Comparison of ENCODE assay signal across 8 cellular contexts in genomic region chr7:44200699-44201461, GRCh38. TPM values are rescaled to one million over a fixed set of nuclear protein-coding genes. Genes with fewer than 3 reads are reported as not detected.
DNase-seq lines count a peak whose midpoint lies in the region; ATAC-seq, FAIRE-seq and TF ChIP-seq lines count a peak whose summit lies in the region.

TSS of gene YKT6 (plus strand) at chr7:44200978. CDS start at chr7:44201136, 158 bp downstream.

- H3K9me3 ChIP-seq in heart right ventricle, result no peaks in the 10 kb centered on the region
- H3K9me3 ChIP-seq in upper lobe of left lung, result no peaks in the 10 kb centered on the region

- H3K4me3 ChIP-seq in heart right ventricle, result peak within 1 kb of the TSS; percentile 63 to 96 (median 84)
- peak within 1 kb of the TSS; percentile 81 to 99 (median 97) for H3K4me3 ChIP-seq in upper lobe of left lung

- FAIRE-seq in GM12891 (lab: Jason Lieb, UNC), result peak; percentile 100

- peak; percentile 99 for ATAC-seq in HG02840 (IDR thresholded peaks at IDR 0.05; ENCODE audit: low FRiP score, unreplicated experiment)
- peak; percentile 97 to 99 (median 98) for ATAC-seq in heart right ventricle
- peak; percentile 97 to 99 for ATAC-seq in upper lobe of left lung (ENCODE audit: low FRiP score in 2 of 2)

- peak; percentile 85; the same call in 1 of the 2 replicates for TF ChIP-seq POLR2A in GM12891 (IDR thresholded peaks at IDR 0.05; ENCODE audit: low read depth, low read length)
- TF ChIP-seq POLR2A in upper lobe of left lung (IDR thresholded peaks at IDR 0.05), result peak in 2 of 4 donors; percentile 49 to 89

- H3K27ac ChIP-seq in adipose tissue (ENCODE audit: low read depth, low read length) (no peak within 1 kb of the TSS), heart right ventricle (peak within 1 kb of the TSS in 9 of 10 donors; percentile 46 to 91 (median 83)), upper lobe of left lung (peak within 1 kb of the TSS; percentile 74 to 91 (median 87))

- H3K27me3 ChIP-seq in heart right ventricle (peaks cover 0 to 8% (median 0%) of the 10 kb centered on the region in 7 donors), upper lobe of left lung (no peaks in the 10 kb centered on the region)

- peak; percentile 99 for DNase-seq in GM12891 (ENCODE audit: insufficient read length, low spot score)
- DNase-seq in NCI-H1436 (lab: John Stamatoyannopoulos, UW), result peak; percentile 94
- DNase-seq in T follicular helper cell (ENCODE audit: low read depth), result peak; percentile 90
- peak; percentile 91 to 93 for DNase-seq in heart right ventricle
- DNase-seq in posterior cingulate gyrus, result peak; percentile 91 to 99 (median 94)
- DNase-seq in upper lobe of left lung, result peak; percentile 95 to 97

- WGBS in adipose tissue, 3 donors, result 0 to 1% (median 0%) methylated on average over 55 to 58 of the region's 58 CpGs
- 1% methylated on average over 55 to 58 of the region's 58 CpGs for WGBS in heart right ventricle, 2 donors
- 1% methylated on average over 17 to 49 of the region's 58 CpGs for whole genome bisulfite sequencing in upper lobe of left lung, 2 donors

- TF ChIP-seq CTCF in heart right ventricle (IDR thresholded peaks at IDR 0.05) (peak; percentile 32 to 70 (median 63)), upper lobe of left lung (IDR thresholded peaks at IDR 0.05) (peak; percentile 61 to 91 (median 82))

- TF ChIP-seq EP300 in upper lobe of left lung (IDR thresholded peaks at IDR 0.05), result no peak

- intact Hi-C loops in heart right ventricle (cut with DNase I), result loop anchor here in 4 of 10 donors (5.0 kb wide), 5 partner anchors 69 to 184 kb away; partner anchors contain the start of genes POLD2 (in 1 of the 4) and POLM (in 1 of the 4)
- intact Hi-C loops in posterior cingulate gyrus (cut with DNase I), result loop anchor here (5.0 kb wide), 1 partner anchor 119 kb away; the partner anchor contains the start of gene POLM

- peaks cover 4 to 31% (median 16%) of the 10 kb centered on the region in 9 donors for H3K4me1 ChIP-seq in heart right ventricle
- peaks cover 11 to 26% (median 16%) of the 10 kb centered on the region in 4 donors for H3K4me1 ChIP-seq in upper lobe of left lung

- peaks cover 0 to 25% (median 14%) of the 10 kb centered on the region in 9 donors for H3K36me3 ChIP-seq in heart right ventricle
- H3K36me3 ChIP-seq in upper lobe of left lung, result peaks cover 8 to 24% (median 15%) of the 10 kb centered on the region in 4 donors

TF ChIP-seq in GM12891, 5 proteins besides CTCF, POLR2A, EP300 and RAD21:
- peak; percentile 32 for TF ChIP-seq POU2F2 (IDR thresholded peaks at IDR 0.05; ENCODE audit: low read depth, low read length)
- TF ChIP-seq SPI1 (IDR thresholded peaks at IDR 0.05; ENCODE audit: low read depth, low read length), result peak; percentile 55
- TF ChIP-seq TAF1 (IDR thresholded peaks at IDR 0.05; ENCODE audit: low read depth, low read length), result peak; percentile 95
- TF ChIP-seq POLR2AphosphoS5 (IDR thresholded peaks at IDR 0.05; ENCODE audit: low read depth, low read length), result peak; percentile 79; the same call in 1 of the 2 replicates
- TF ChIP-seq PAX5 (IDR thresholded peaks at IDR 0.05; ENCODE audit: insufficient read depth, low read length, severe bottlenecking), result peak; percentile 54

RNA-seq across cellular contexts. Expression of gene YKT6, which starts in this region (rescaled TPM):
- polyA plus RNA-seq in GM12891 (2012; ENCODE audit: low read depth, missing spikeins), result 49.1 TPM
- polyA plus RNA-seq in adipose tissue (10 to 100 TPM; 41.7 to 59.5 (median 43.5) TPM), heart right ventricle (10 to 100 TPM; 27.7 to 79.6 TPM)
- total RNA-seq in heart right ventricle (10 to 100 TPM; 42.2 to 58.2 (median 47.7) TPM), upper lobe of left lung (10 to 100 TPM; 29.3 to 70.2 (median 53.1) TPM)
